14 cellular contexts compared by ENCODE assay signal in the genomic region with DNA sequence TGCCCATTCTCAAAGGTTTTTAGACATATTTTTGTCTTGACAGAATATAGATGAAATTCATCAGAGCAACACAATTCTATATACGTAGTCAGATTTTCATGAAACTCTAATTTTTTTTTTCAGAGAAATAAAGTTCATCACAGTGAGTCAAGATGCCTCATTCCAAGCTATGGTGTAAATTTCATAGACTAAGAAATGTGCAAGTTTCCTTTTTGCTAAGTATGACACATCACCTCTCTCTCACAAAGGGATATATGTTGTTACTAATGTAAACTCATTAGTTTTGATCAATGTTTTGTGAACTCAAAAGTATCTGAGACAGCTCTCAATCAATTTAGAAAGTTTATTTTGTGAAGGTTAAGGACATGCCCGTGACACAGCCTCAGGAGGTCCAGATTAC.
DNase-seq lines count a peak whose midpoint lies in the region; ATAC-seq and TF ChIP-seq lines count a peak whose summit lies in the region.
"Had no signal": no experiment of that assay in that cellular context is flagged by ENCODE, and none has a peak within 500 bp of the region (broad histone marks: within the 10 kb centered on the region; RNA-seq: fewer than 3 reads in every experiment).

No MANE protein-coding gene starts in this region.

- H3K36me3 ChIP-seq in fibroblast of lung (ENCODE audit: control insufficient read depth, insufficient read depth, low read length) (no peaks in the 10 kb centered on the region), PC-9 (ENCODE audit: low read depth) (no peaks in the 10 kb centered on the region)

- no peaks in the 10 kb centered on the region for H3F3A ChIP-seq in PC-9 (ENCODE audit: insufficient read depth, low read depth)

- H3K4me3 ChIP-seq in fibroblast of lung (replicated peaks in 1 of 4; ENCODE audit: control extremely low read depth in 1 of 4, insufficient read depth in 1 of 4, low read depth in 3 of 4, low read length in 4 of 4) (no peak overlapping the region), PC-9 (no peak overlapping the region)

- no peaks in the 10 kb centered on the region for H3K36me3 Mint-ChIP-seq in activated T-cell treated with anti-CD3 and anti-CD28 coated beads, Interleukin-2, amount 50 U/mL, for 72 hours (ENCODE audit: insufficient read depth in 2 of 2)
- H3K36me3 Mint-ChIP-seq in T-helper 1 cell treated with Interleukin-12 subunit alpha and Interleukin-12 subunit beta and Interleukin-4 antibody, amounts not matched to agents 30 μg/mL and 1 μg/mL, for 36 hours (ENCODE audit: low read depth), result no peaks in the 10 kb centered on the region

- H3K4me2 ChIP-seq in fibroblast of lung (ENCODE audit: extremely low read depth, insufficient read depth, low read length), result no peak overlapping the region
- no peak overlapping the region for H3K4me2 ChIP-seq in PC-9

- POLR2A ChIA-PET in PC-9 (lab: Charles Lee; ENCODE audit: unreplicated experiment), result no interaction called here

- intact Hi-C loops in PC-9 (cut with micrococcal nuclease; ENCODE audit: unreplicated experiment), result no loop called here
- intact Hi-C loops in sciatic nerve (cut with DNase I), result no loop called here

- H2AFZ ChIP-seq in fibroblast of lung (ENCODE audit: low read length) (no peak overlapping the region), PC-9 (no peak overlapping the region)

- H3K27ac Mint-ChIP-seq in activated T-cell treated with anti-CD3 and anti-CD28 coated beads, Interleukin-2, amount 50 U/mL, for 72 hours, result peak overlapping the region; percentile 94
- H3K27ac Mint-ChIP-seq in T-helper 1 cell treated with Interleukin-12 subunit alpha and Interleukin-12 subunit beta and Interleukin-4 antibody, amounts not matched to agents 30 μg/mL and 1 μg/mL, for 36 hours, result peak overlapping the region; percentile 61

- no peak overlapping the region for H3K27ac ChIP-seq in fibroblast of lung (ENCODE audit: insufficient read depth, low read length)
- no peak overlapping the region for H3K27ac ChIP-seq in PC-9

- peak; percentile 87 for ATAC-seq in activated T-cell treated with anti-CD3 and anti-CD28 coated beads, Interleukin-2, amount 50 U/mL, for 72 hours (replicated peaks in 1 of 2)
- peak; percentile 83 for ATAC-seq in stimulated activated naive CD8-positive, alpha-beta T cell treated with anti-CD3 and anti-CD28 coated beads, Interleukin-15, Interleukin-2, amounts not matched to agents 100 U/mL and 50 U/mL, for 24 hours
- no peak for ATAC-seq in sciatic nerve
- no peak for ATAC-seq in GM18873 (IDR thresholded peaks at IDR 0.05; ENCODE audit: low FRiP score, unreplicated experiment)

- no peaks in the 10 kb centered on the region for H3K9me2 ChIP-seq in PC-9 (ENCODE audit: insufficient read depth)

- no peaks in the 10 kb centered on the region for H4K20me1 ChIP-seq in fibroblast of lung (ENCODE audit: control insufficient read depth, extremely low read depth, insufficient read depth, low read length)
- no peaks in the 10 kb centered on the region for H4K20me1 ChIP-seq in PC-9 (ENCODE audit: insufficient read depth)

- H3K4me3 Mint-ChIP-seq in activated T-cell treated with anti-CD3 and anti-CD28 coated beads, Interleukin-2, amount 50 U/mL, for 72 hours, result peak overlapping the region in 1 of 2 donors; percentile 83
- no peak overlapping the region for H3K4me3 Mint-ChIP-seq in T-helper 1 cell treated with Interleukin-12 subunit alpha and Interleukin-12 subunit beta and Interleukin-4 antibody, amounts not matched to agents 30 μg/mL and 1 μg/mL, for 36 hours
- H3K4me3 Mint-ChIP-seq: IgD-negative memory B cell had no signal

- H3K4me1 Mint-ChIP-seq in activated T-cell treated with anti-CD3 and anti-CD28 coated beads, Interleukin-2, amount 50 U/mL, for 72 hours (ENCODE audit: low read depth), result peaks cover 25% of the 10 kb centered on the region
- peaks cover 14% of the 10 kb centered on the region for H3K4me1 Mint-ChIP-seq in T-helper 1 cell treated with Interleukin-12 subunit alpha and Interleukin-12 subunit beta and Interleukin-4 antibody, amounts not matched to agents 30 μg/mL and 1 μg/mL, for 36 hours (ENCODE audit: low read depth)

- DNase-seq in activated T-cell treated with anti-CD3 and anti-CD28 coated beads, Interleukin-2, amount 50 U/mL, for 72 hours, result no peak
- no peak for DNase-seq in activated T-cell treated with anti-CD3 and anti-CD28 coated beads, Interleukin-2, amount 50 U/mL, for 1 hour
- DNase-seq in fibroblast of lung (ENCODE audit: low read depth in 2 of 2) (peak; percentile 25 to 79), PC-9 (no peak), sciatic nerve (ENCODE audit: low spot score) (no peak)
- no peak for DNase-seq in stimulated activated naive CD8-positive, alpha-beta T cell treated with anti-CD3 and anti-CD28 coated beads, Interleukin-15, Interleukin-2, amounts not matched to agents 100 U/mL and 50 U/mL, for 24 hours
- DNase-seq: caudate nucleus; midbrain; NCI-H1436; SHP77 treated with DMSO at 0.1 percent for 48 hours; stimulated activated CD8-positive, alpha-beta memory T cell treated with anti-CD3 and anti-CD28 coated beads, Interleukin-4, amount 100 ng/mL, for 48 hours had no signal

- H3K9me3 Mint-ChIP-seq in activated T-cell treated with anti-CD3 and anti-CD28 coated beads, Interleukin-2, amount 50 U/mL, for 72 hours, result no peaks in the 10 kb centered on the region
- no peaks in the 10 kb centered on the region for H3K9me3 Mint-ChIP-seq in T-helper 1 cell treated with Interleukin-12 subunit alpha and Interleukin-12 subunit beta and Interleukin-4 antibody, amounts not matched to agents 30 μg/mL and 1 μg/mL, for 36 hours

- BruUV-seq in PC-9 (replicated peaks; lab: Mats Ljungman, UMichigan), result no TSS peak

- TF ChIP-seq CTCF in fibroblast of lung (conservative IDR thresholded peaks at IDR 0.05 in 1 of 2, IDR thresholded peaks at IDR 0.05 in 1 of 2; ENCODE audit: low read depth in 1 of 2, low read length in 2 of 2) (no peak), PC-9 (conservative IDR thresholded peaks at IDR 0.05) (no peak)

- H3K79me2 ChIP-seq in fibroblast of lung (ENCODE audit: control insufficient read depth, insufficient read depth, low read length) (no peaks in the 10 kb centered on the region), PC-9 (ENCODE audit: low read depth) (no peaks in the 10 kb centered on the region)

- H3K27me3 ChIP-seq in fibroblast of lung (ENCODE audit: control insufficient read depth, insufficient read depth, low read length) (no peaks in the 10 kb centered on the region), PC-9 (ENCODE audit: insufficient read depth, low read depth) (no peaks in the 10 kb centered on the region)

- peaks cover 22% of the 10 kb centered on the region for H3K27me3 Mint-ChIP-seq in activated T-cell treated with anti-CD3 and anti-CD28 coated beads, Interleukin-2, amount 50 U/mL, for 72 hours (ENCODE audit: low read depth)
- no peaks in the 10 kb centered on the region for H3K27me3 Mint-ChIP-seq in T-helper 1 cell treated with Interleukin-12 subunit alpha and Interleukin-12 subunit beta and Interleukin-4 antibody, amounts not matched to agents 30 μg/mL and 1 μg/mL, for 36 hours (ENCODE audit: low read depth)

- H3K9ac ChIP-seq in fibroblast of lung (ENCODE audit: insufficient read depth, low read length), result no peak overlapping the region

- CTCF ChIA-PET in PC-9 (lab: Charles Lee), result no interaction called here

- H3K4me1 ChIP-seq in fibroblast of lung (ENCODE audit: control insufficient read depth, extremely low read depth, insufficient read depth, low read length) (peaks cover 22% of the 10 kb centered on the region), PC-9 (replicated peaks; ENCODE audit: insufficient read depth) (peaks cover 7% of the 10 kb centered on the region; the same call in 1 of the 2 replicates)

- H3K9me3 ChIP-seq in fibroblast of lung (ENCODE audit: control insufficient read depth, insufficient read depth, low read depth, low read length), result no peaks in the 10 kb centered on the region
- no peaks in the 10 kb centered on the region for H3K9me3 ChIP-seq in PC-9 (ENCODE audit: insufficient read depth, low read depth)

Comparison
In these comparisons a context has a peak if more than half of its experiments do, and no peak if none do; other contexts are left out.
1. ATAC-seq: peak in activated T-cell treated with anti-CD3 and anti-CD28 coated beads, Interleukin-2, amount 50 U/mL, for 72 hours (2 of 2) and stimulated activated naive CD8-positive, alpha-beta T cell treated with anti-CD3 and anti-CD28 coated beads, Interleukin-15, Interleukin-2, amounts not matched to agents 100 U/mL and 50 U/mL, for 24 hours (single experiment); none in sciatic nerve (single experiment) and GM18873 (single experiment).
2. DNase-seq: peak in fibroblast of lung (2 of 2); none in activated T-cell treated with anti-CD3 and anti-CD28 coated beads, Interleukin-2, amount 50 U/mL, for 72 hours (0 of 2), activated T-cell treated with anti-CD3 and anti-CD28 coated beads, Interleukin-2, amount 50 U/mL, for 1 hour (single experiment), stimulated activated naive CD8-positive, alpha-beta T cell treated with anti-CD3 and anti-CD28 coated beads, Interleukin-15, Interleukin-2, amounts not matched to agents 100 U/mL and 50 U/mL, for 24 hours (single experiment), PC-9 (0 of 2) and sciatic nerve (single experiment).